9 cellular contexts compared by ENCODE assay signal in genomic region chr20:53827292-53827995, GRCh38.
DNase-seq lines count a peak whose midpoint lies in the region; ATAC-seq and TF ChIP-seq lines count a peak whose summit lies in the region.
"Had no signal": no experiment of that assay in that cellular context is flagged by ENCODE, and none has a peak within 500 bp of the region (broad histone marks: within the 10 kb centered on the region; RNA-seq: fewer than 3 reads in every experiment).

No MANE protein-coding gene starts in this region.

- H3K4me3 Mint-ChIP-seq in IgD-negative memory B cell: peak overlapping the region in 3 of 4 donors; percentile 68 to 82 (median 80)

- DNase-seq in esophagus muscularis mucosa (ENCODE audit: extremely low spot score) (no peak), psoas muscle (no peak), cerebellar nuclear complex (lab: John Stamatoyannopoulos, UW) (no peak), NCI-H2029 treated with DMSO at 0.1 percent for 48 hours (lab: John Stamatoyannopoulos, UW) (no peak), OCI-M2 (lab: John Stamatoyannopoulos, UW; ENCODE audit: unreplicated experiment) (no peak)
- DNase-seq: stimulated activated CD4-positive, alpha-beta T cell treated with anti-CD3 and anti-CD28 coated beads, Interleukin-12 subunit alpha, Interleukin-12 subunit beta, amount 100 ng/mL, for 4 hours had no signal

- H3K9me3 ChIP-seq in BLaER1 (peaks cover 4% of the 10 kb centered on the region), esophagus muscularis mucosa (no peaks in the 10 kb centered on the region), psoas muscle (no peaks in the 10 kb centered on the region)

- H3K4me2 ChIP-seq in BLaER1: peak overlapping the region; percentile 89

- H3K4me3 ChIP-seq in BLaER1: no peak overlapping the region
- H3K4me3 ChIP-seq in esophagus muscularis mucosa: peak overlapping the region in 3 of 4 donors; percentile 38 to 47 (median 38)
- H3K4me3 ChIP-seq in psoas muscle: peak overlapping the region; percentile 46

- no peaks in the 10 kb centered on the region for H3K36me3 Mint-ChIP-seq in IgD-negative memory B cell

- TF ChIP-seq EP300 in esophagus muscularis mucosa (IDR thresholded peaks at IDR 0.05): no peak

- H3K9me3 Mint-ChIP-seq in IgD-negative memory B cell: peaks cover 0 to 3% (median 0%) of the 10 kb centered on the region in 3 donors

- H3K4me1 Mint-ChIP-seq in IgD-negative memory B cell: peaks cover 42 to 49% (median 44%) of the 10 kb centered on the region in 3 donors

- no peak overlapping the region for H3K9ac ChIP-seq in BLaER1

- no peaks in the 10 kb centered on the region for H4K20me1 ChIP-seq in BLaER1

- H3K4me1 ChIP-seq in BLaER1 (peaks cover 62% of the 10 kb centered on the region), esophagus muscularis mucosa (peaks cover 20 to 39% (median 36%) of the 10 kb centered on the region in 4 donors), psoas muscle (peaks cover 20% of the 10 kb centered on the region)

- peak overlapping the region in 2 of 3 donors; percentile 50 to 99 for H3K27ac Mint-ChIP-seq in IgD-negative memory B cell

- H3K27ac ChIP-seq in BLaER1 (no peak overlapping the region), esophagus muscularis mucosa (replicated peaks in 1 of 4) (peak overlapping the region; percentile 71 to 84 (median 76)), psoas muscle (peak overlapping the region; percentile 66)

- ATAC-seq in psoas muscle (no peak), HG03039 (IDR thresholded peaks at IDR 0.05; ENCODE audit: unreplicated experiment) (no peak)

- intact Hi-C loops in esophagus muscularis mucosa (cut with DNase I) (loop anchor here (5.0 kb wide), 2 partner anchors 50 to 245 kb away; no protein-coding TSS in a partner anchor), psoas muscle (cut with DNase I) (loop anchor here in 1 of 2 donors (5.0 kb wide), 1 partner anchor 90 kb away; no protein-coding TSS in a partner anchor)

- TF ChIP-seq CTCF in esophagus muscularis mucosa (IDR thresholded peaks at IDR 0.05) (no peak), psoas muscle (IDR thresholded peaks at IDR 0.05) (no peak)

- WGBS in esophagus muscularis mucosa: 94% methylated on average over 2 of the region's 2 CpGs
- 95 to 100% (median 97%) methylated on average over 2 of the region's 2 CpGs for WGBS in psoas muscle, 3 donors

- no peaks in the 10 kb centered on the region for H3K27me3 ChIP-seq in BLaER1
- no peaks in the 10 kb centered on the region for H3K27me3 ChIP-seq in esophagus muscularis mucosa
- H3K27me3 ChIP-seq in psoas muscle (ENCODE audit: insufficient read depth in 3 of 3, low read length in 2 of 3): no peaks in the 10 kb centered on the region

- no peaks in the 10 kb centered on the region for H3K27me3 Mint-ChIP-seq in IgD-negative memory B cell

- H3K36me3 ChIP-seq in BLaER1: no peaks in the 10 kb centered on the region
- no peaks in the 10 kb centered on the region for H3K36me3 ChIP-seq in esophagus muscularis mucosa
- no peaks in the 10 kb centered on the region for H3K36me3 ChIP-seq in psoas muscle (ENCODE audit: insufficient read depth in 1 of 2, low read depth in 1 of 2)

- no peak for TF ChIP-seq POLR2A in esophagus muscularis mucosa (IDR thresholded peaks at IDR 0.05; ENCODE audit: low read depth)
